Comparison of ENCODE assay signal across 7 cellular contexts in the genomic region with DNA sequence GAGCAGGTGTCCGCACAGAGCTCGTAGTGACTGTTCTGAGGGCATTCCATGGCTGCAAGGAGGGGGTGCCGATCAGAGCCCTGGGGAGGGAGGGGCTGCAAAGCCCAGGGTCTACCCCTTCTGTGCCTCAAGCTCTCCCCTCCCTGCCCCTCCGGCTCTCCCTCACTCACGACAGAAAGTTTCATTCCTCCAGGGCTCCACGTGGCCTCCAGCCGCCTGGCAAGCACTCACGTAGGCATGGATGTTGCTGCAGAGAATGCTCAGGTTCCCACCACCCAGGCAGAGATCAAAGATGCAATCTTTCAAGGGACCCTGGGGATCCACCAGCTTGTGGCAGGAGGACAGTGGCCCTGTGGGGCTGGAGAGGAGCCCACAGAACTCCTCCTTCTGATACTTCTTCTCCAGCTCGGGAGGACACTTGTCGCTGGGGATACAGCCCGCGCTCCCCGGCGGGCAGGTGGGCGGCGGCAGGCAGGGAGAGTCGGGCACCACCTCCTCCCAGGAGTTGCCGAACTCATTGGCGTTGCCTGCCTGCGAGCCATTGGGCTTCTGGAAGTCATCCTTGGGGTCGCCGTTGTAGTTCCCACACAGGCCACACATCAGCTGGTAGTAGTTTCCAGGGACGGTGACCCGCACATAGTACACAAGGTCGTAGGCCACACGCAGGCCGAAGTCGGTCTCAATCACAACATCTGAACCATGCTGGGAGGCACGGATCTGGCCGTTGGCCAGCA. TPM values are rescaled to one million over a fixed set of nuclear protein-coding genes. Genes with fewer than 3 reads are reported as not detected.
DNase-seq lines count a peak whose midpoint lies in the region; ATAC-seq, FAIRE-seq and TF ChIP-seq lines count a peak whose summit lies in the region.
"Not testable (repeated sequence)": the region's sequence is repeated elsewhere in the genome, so short reads cannot be mapped to it uniquely, and the experiment has no call there.
"Had no signal": no experiment of that assay in that cellular context is flagged by ENCODE, and none has a peak within 500 bp of the region (broad histone marks: within the 10 kb centered on the region; RNA-seq: fewer than 3 reads in every experiment).

No MANE protein-coding gene starts in this region.

- H3K9ac ChIP-seq in K562 (ENCODE audit: insufficient read depth in 1 of 2, low read depth in 2 of 2, low read length in 2 of 2), result not testable (repeated sequence)

- H3K4me1 Mint-ChIP-seq in WTC11, result not testable (repeated sequence)

- not testable (repeated sequence) for H3K79me2 ChIP-seq in K562 (ENCODE audit: control insufficient read depth, insufficient read depth, low read length)

- TF ChIP-seq EP300 in A549 (IDR thresholded peaks at IDR 0.05); K562 (IDR thresholded peaks at IDR 0.05; ENCODE audit: low read length): not testable (repeated sequence)

- H3K4me2 ChIP-seq in A549; K562 (ENCODE audit: insufficient read depth, low read length): not testable (repeated sequence)

- in situ Hi-C loops in K562 (cut with MboI), result not testable (repeated sequence)

- BruUV-seq in K562 (replicated peaks; lab: Mats Ljungman, UMichigan), result not testable (repeated sequence)

- H3K27me3 Mint-ChIP-seq in WTC11 (ENCODE audit: low read depth), result not testable (repeated sequence)

- H3K4me3 ChIP-seq in A549, K562, spleen: not testable (repeated sequence)

- not testable (repeated sequence) for H3K4me1 ChIP-seq in A549; K562 (replicated peaks in 1 of 2; ENCODE audit: control insufficient read depth in 2 of 2, insufficient read depth in 2 of 2, low read length in 2 of 2); spleen

- not testable (repeated sequence) for TF ChIP-seq POLR2A in A549 (IDR thresholded peaks at IDR 0.05; ENCODE audit: low read length); K562 (conservative IDR thresholded peaks at IDR 0.05); spleen (IDR thresholded peaks at IDR 0.05)

- H3K9me1 ChIP-seq in K562 (ENCODE audit: control insufficient read depth, insufficient read depth, low read length), result not testable (repeated sequence)

- DNase-seq in A549 (ENCODE audit: low read depth in 1 of 2, low spot score in 1 of 2); WTC11 (ENCODE audit: low spot score); K562 (ENCODE audit: extremely low read depth in 1 of 4, low spot score in 3 of 4): not testable (repeated sequence)
- peak; percentile 1 for DNase-seq in iPS-NIHi11 (ENCODE audit: low spot score)
- DNase-seq in mesenteric fat pad (ENCODE audit: low spot score), result peak; percentile 90
- peak; percentile 53 for DNase-seq in spleen

- not testable (repeated sequence) for H3K27ac ChIP-seq in A549; K562 (ENCODE audit: extremely low read depth, low read depth, low read length); spleen

- not testable (repeated sequence) for H2AFZ ChIP-seq in K562 (ENCODE audit: low read depth, low read length)

- not testable (repeated sequence) for FAIRE-seq in A549 (lab: Jason Lieb, UNC); K562 (lab: Jason Lieb, UNC)

- not testable (repeated sequence) for H4K20me1 ChIP-seq in K562 (replicated peaks; ENCODE audit: control insufficient read depth, insufficient read depth, low read length)

- H3K36me3 ChIP-seq in K562 (ENCODE audit: control insufficient read depth, insufficient read depth, low read length); spleen: not testable (repeated sequence)

- CTCF ChIA-PET in A549 (lab: Yijun Ruan, JAX); WTC11 (lab: Charles Lee); K562 (lab: Yijun Ruan, JAX; ENCODE audit: low intra/inter-chr PET ratio): not testable (repeated sequence)

- intact Hi-C loops in K562 (cut with micrococcal nuclease); spleen (cut with DNase I; ENCODE audit: low total_unique reads): not testable (repeated sequence)

- not testable (repeated sequence) for TF ChIP-seq CTCF in A549 (IDR thresholded peaks at IDR 0.05); WTC11 (IDR thresholded peaks at IDR 0.05); K562 (IDR thresholded peaks at IDR 0.05 in 2 of 3, conservative IDR thresholded peaks at IDR 0.05 in 1 of 3; ENCODE audit: insufficient read depth in 2 of 3, low read depth in 1 of 3, low read length in 3 of 3); spleen (IDR thresholded peaks at IDR 0.05 in 8 of 11, conservative IDR thresholded peaks at IDR 0.05 in 3 of 11)

- ATAC-seq in A549, result peak; percentile 9; a peak in 3 of 6 replicates
- peak; percentile 13 for ATAC-seq in WTC11
- ATAC-seq in K562, result peak; percentile 46

- WGBS in A549 (ENCODE audit: missing lambda C conversion rate), result 88% methylated on average over 25 of the region's 30 CpGs
- WGBS in K562 (ENCODE audit: insufficient coverage, low coverage, missing lambda C conversion rate), result 12% methylated on average over 16 of the region's 30 CpGs
- 83 to 92% (median 89%) methylated on average over 8 to 24 of the region's 30 CpGs for WGBS in spleen, 5 donors

- H3K36me3 Mint-ChIP-seq in WTC11, result not testable (repeated sequence)

- POLR2A ChIA-PET in A549 (lab: Yijun Ruan, JAX); WTC11 (lab: Charles Lee); K562 (lab: Yijun Ruan, JAX): not testable (repeated sequence)

- H3K9me3 ChIP-seq in A549; K562 (replicated peaks; ENCODE audit: control insufficient read depth, insufficient read depth, low read depth, low read length); spleen: not testable (repeated sequence)

- not testable (repeated sequence) for TF ChIP-seq RAD21 in A549 (conservative IDR thresholded peaks at IDR 0.05 in 1 of 2, IDR thresholded peaks at IDR 0.05 in 1 of 2); K562 (CRISPR knock-in tag; conservative IDR thresholded peaks at IDR 0.05 in 1 of 2, IDR thresholded peaks at IDR 0.05 in 1 of 2)

- not testable (repeated sequence) for H3K9me3 Mint-ChIP-seq in WTC11

- not testable (repeated sequence) for H3K27ac Mint-ChIP-seq in WTC11

- not testable (repeated sequence) for H3K4me3 Mint-ChIP-seq in WTC11

- H3K27me3 ChIP-seq in K562 (ENCODE audit: control insufficient read depth in 2 of 2, insufficient read depth in 2 of 2, low read length in 2 of 2), result peaks cover 12 to 20% of the 10 kb centered on the region in 2 experiments
- H3K27me3 ChIP-seq in spleen (replicated peaks in 1 of 7), result not testable (repeated sequence)

RNA-seq across cellular contexts. Expression of gene FBL, which starts 39.8 kb away (rescaled TPM):
- polyA plus RNA-seq in A549 (2011; rRNA removed) (716 and 970 TPM in 2 replicates), A549 (2017; fragmentation: RNase III; extraction: RNeasy Plus Mini Kit Qiagen cat#74134 plus additional on column Dnase treatment) (1,011 to 1,141 TPM (median 1,077 TPM) in 3 replicates), K562 (2011; rRNA removed) (843 and 1,244 TPM in 2 replicates), K562 (2014; fragmentation: Illumina TruSeq; extraction: Trizol) (1,561 and 1,696 TPM in 2 replicates), K562 (2014; fragmentation: Nextera tagmentation; extraction: Ambion mirVana) (100 to 1,000 TPM; 201 to 235 TPM), K562 (2014; rRNA removed) (672 and 721 TPM in 2 replicates), spleen (100 to 1,000 TPM; 298 to 403 (median 348) TPM)
- 1,482 and 1,602 TPM in 2 replicates for polyA plus RNA-seq in A549 (2012; cell fraction: cytosol; rRNA removed)
- polyA plus RNA-seq in A549 (2012; cell fraction: nucleus; rRNA removed), result 1,051 and 1,057 TPM in 2 replicates
- polyA minus RNA-seq in A549 (2011; rRNA and poly(A)+ RNA removed), result 1,036 and 1,137 TPM in 2 replicates
- total RNA-seq in WTC11 (2021) (576 to 620 TPM (median 610 TPM) in 3 replicates), K562 (2014; rRNA removed) (448 and 524 TPM in 2 replicates), K562 (2014; rRNA removed; fragmentation: Illumina TruSeq; extraction: Trizol) (676 and 696 TPM in 2 replicates), K562 (2015; rRNA removed; fragmentation: Illumina TruSeq; extraction: Trizol) (565 and 575 TPM in 2 replicates), K562 (2021) (761 and 811 TPM in 2 replicates), mesenteric fat pad (121 TPM), spleen (100 to 1,000 TPM; 126 to 212 (median 174) TPM)
- total RNA-seq in K562 (2011; cell fraction: chromatin; rRNA removed; ENCODE audit: low replicate concordance), result 90.3 and 153 TPM in 2 replicates
- 155 and 156 TPM in 2 replicates for total RNA-seq in K562 (2011; cell fraction: nucleolus; rRNA removed)
- 201 and 290 TPM in 2 replicates for total RNA-seq in K562 (2011; cell fraction: nucleoplasm; rRNA removed)
- 1,200 and 1,290 TPM in 2 replicates for polyA plus RNA-seq in K562 (2011; cell fraction: cytosol; rRNA removed)
- 284 and 323 TPM in 2 replicates for polyA plus RNA-seq in K562 (2011; cell fraction: nucleus; rRNA removed)
- polyA plus RNA-seq in K562 (2012), result 476 and 792 TPM in 2 replicates
- polyA minus RNA-seq in K562 (2011; rRNA and poly(A)+ RNA removed), result 930 and 947 TPM in 2 replicates
- polyA minus RNA-seq in K562 (2011; cell fraction: cytosol; rRNA and poly(A)+ RNA removed), result 316 and 353 TPM in 2 replicates
- polyA minus RNA-seq in K562 (2011; cell fraction: nucleus; rRNA and poly(A)+ RNA removed), result 33.4 and 57.8 TPM in 2 replicates

RNA-seq across cellular contexts. Expression of gene FCGBP, which starts 48.4 kb away (rescaled TPM):
- 1.4 and 2.8 TPM in 2 replicates for polyA plus RNA-seq in A549 (2011; rRNA removed)
- 0.66 and 0.70 TPM in 2 replicates for polyA plus RNA-seq in A549 (2012; cell fraction: cytosol; rRNA removed)
- polyA plus RNA-seq in A549 (2012; cell fraction: nucleus; rRNA removed), result 3.4 and 4.9 TPM in 2 replicates
- 0.61 to 0.74 TPM (median 0.62 TPM) in 3 replicates for polyA plus RNA-seq in A549 (2017; fragmentation: RNase III; extraction: RNeasy Plus Mini Kit Qiagen cat#74134 plus additional on column Dnase treatment)
- polyA minus RNA-seq in A549 (2011; rRNA and poly(A)+ RNA removed), result 12.8 and 17.6 TPM in 2 replicates
- total RNA-seq in WTC11 (2021), result 2.8 to 4.4 TPM (median 3.5 TPM) in 3 replicates
- total RNA-seq in K562 (2011; cell fraction: chromatin; rRNA removed; ENCODE audit: low replicate concordance), result 0.79 and 0.83 TPM in 2 replicates
- total RNA-seq in K562 (2011; cell fraction: nucleolus; rRNA removed), result 0.39 and 0.83 TPM in 2 replicates
- 0.15 and 0.22 TPM in 2 replicates for total RNA-seq in K562 (2011; cell fraction: nucleoplasm; rRNA removed)
- 0.04 and 0.05 TPM in 2 replicates for total RNA-seq in K562 (2014; rRNA removed)
- not detected in 2 replicates for total RNA-seq in K562 (2014; rRNA removed; fragmentation: Illumina TruSeq; extraction: Trizol)
- 0.19 and 0.25 TPM in 2 replicates for total RNA-seq in K562 (2015; rRNA removed; fragmentation: Illumina TruSeq; extraction: Trizol)
- 1.5 and 1.9 TPM in 2 replicates for total RNA-seq in K562 (2021)
- 0.04 and 0.13 TPM in 2 replicates for polyA plus RNA-seq in K562 (2011; rRNA removed)
- polyA plus RNA-seq in K562 (2011; cell fraction: cytosol; rRNA removed), result 0.15 and 0.27 TPM in 2 replicates
- polyA plus RNA-seq in K562 (2011; cell fraction: nucleus; rRNA removed), result 0.17 and 0.73 TPM in 2 replicates
- polyA plus RNA-seq in K562 (2012), result 0.12 and 0.18 TPM in 2 replicates
- polyA plus RNA-seq in K562 (2014; fragmentation: Illumina TruSeq; extraction: Trizol), result 0.01 TPM in 2 replicates
- not detected for polyA plus RNA-seq in K562 (2014; fragmentation: Nextera tagmentation; extraction: Ambion mirVana)
- 0.03 TPM in 1 of 2 replicates, not detected in the other for polyA plus RNA-seq in K562 (2014; rRNA removed)
- 0.18 TPM in 1 of 2 replicates, not detected in the other for polyA minus RNA-seq in K562 (2011; rRNA and poly(A)+ RNA removed)
- polyA minus RNA-seq in K562 (2011; cell fraction: cytosol; rRNA and poly(A)+ RNA removed), result 0.10 TPM in 1 of 2 replicates, not detected in the other
- polyA minus RNA-seq in K562 (2011; cell fraction: nucleus; rRNA and poly(A)+ RNA removed), result 0.33 and 0.67 TPM in 2 replicates
- 108 TPM for total RNA-seq in mesenteric fat pad
- total RNA-seq in spleen, result 10 to 100 TPM in 3 of 7 donors, 1 to 10 TPM in 4; 4.3 to 18.9 (median 9.0) TPM
- 1 to 10 TPM in 2 of 3 donors, under 1 TPM in 1; 0.91 to 1.8 (median 1.2) TPM for polyA plus RNA-seq in spleen
- total RNA-seq: GM23248 had no signal
- polyA plus RNA-seq: GM23248 had no signal

RNA-seq across cellular contexts. Expression of gene DYRK1B, which starts 52.0 kb away (rescaled TPM):
- 13.8 and 17.3 TPM in 2 replicates for polyA plus RNA-seq in A549 (2011; rRNA removed)
- polyA plus RNA-seq in A549 (2012; cell fraction: cytosol; rRNA removed), result 10.5 and 14.7 TPM in 2 replicates
- polyA plus RNA-seq in A549 (2012; cell fraction: nucleus; rRNA removed), result 43.9 and 45.3 TPM in 2 replicates
- 12.9 to 21.2 TPM (median 18.6 TPM) in 3 replicates for polyA plus RNA-seq in A549 (2017; fragmentation: RNase III; extraction: RNeasy Plus Mini Kit Qiagen cat#74134 plus additional on column Dnase treatment)
- 37.2 and 47.0 TPM in 2 replicates for polyA minus RNA-seq in A549 (2011; rRNA and poly(A)+ RNA removed)
- total RNA-seq in WTC11 (2021), result 12.2 to 14.0 TPM (median 13.2 TPM) in 3 replicates
- 12.5 and 24.0 TPM in 2 replicates for total RNA-seq in K562 (2011; cell fraction: chromatin; rRNA removed; ENCODE audit: low replicate concordance)
- 15.0 and 17.8 TPM in 2 replicates for total RNA-seq in K562 (2011; cell fraction: nucleolus; rRNA removed)
- 10.2 and 12.4 TPM in 2 replicates for total RNA-seq in K562 (2011; cell fraction: nucleoplasm; rRNA removed)
- 2.5 and 3.0 TPM in 2 replicates for total RNA-seq in K562 (2014; rRNA removed)
- total RNA-seq in K562 (2014; rRNA removed; fragmentation: Illumina TruSeq; extraction: Trizol), result 0.35 and 0.91 TPM in 2 replicates
- total RNA-seq in K562 (2015; rRNA removed; fragmentation: Illumina TruSeq; extraction: Trizol), result 1.1 and 1.3 TPM in 2 replicates
- 5.0 and 5.2 TPM in 2 replicates for total RNA-seq in K562 (2021)
- 1.3 and 3.0 TPM in 2 replicates for polyA plus RNA-seq in K562 (2011; rRNA removed)
- 1.1 and 2.3 TPM in 2 replicates for polyA plus RNA-seq in K562 (2011; cell fraction: cytosol; rRNA removed)
- 10.2 and 15.4 TPM in 2 replicates for polyA plus RNA-seq in K562 (2011; cell fraction: nucleus; rRNA removed)
- polyA plus RNA-seq in K562 (2012), result 3.8 and 7.2 TPM in 2 replicates
- polyA plus RNA-seq in K562 (2014; fragmentation: Illumina TruSeq; extraction: Trizol), result 1.5 and 2.6 TPM in 2 replicates
- polyA plus RNA-seq in K562 (2014; fragmentation: Nextera tagmentation; extraction: Ambion mirVana), result not detected
- polyA plus RNA-seq in K562 (2014; rRNA removed), result 1.4 and 2.0 TPM in 2 replicates
- 2.2 and 3.0 TPM in 2 replicates for polyA minus RNA-seq in K562 (2011; rRNA and poly(A)+ RNA removed)
- 5.1 and 6.6 TPM in 2 replicates for polyA minus RNA-seq in K562 (2011; cell fraction: cytosol; rRNA and poly(A)+ RNA removed)
- polyA minus RNA-seq in K562 (2011; cell fraction: nucleus; rRNA and poly(A)+ RNA removed), result 5.7 and 6.7 TPM in 2 replicates
- total RNA-seq in mesenteric fat pad, result 8.8 TPM
- 10 to 100 TPM; 15.1 to 32.7 (median 18.8) TPM for total RNA-seq in spleen
- 10 to 100 TPM; 11.2 to 19.8 (median 13.6) TPM for polyA plus RNA-seq in spleen
